1 cellular context compared by ENCODE assay signal in genomic region chr12:65822732-65823480, GRCh38.
TF ChIP-seq lines count a peak whose summit lies in the region.

No MANE protein-coding gene starts in this region.

TF ChIP-seq in HEK293, 187 proteins besides CTCF, POLR2A, EP300 and RAD21 (continued from another document and continues in another):
- TF ChIP-seq ZNF398 (tag by site-specific recombination; IDR thresholded peaks at IDR 0.05): no peak
- no peak for TF ChIP-seq ZFP3 (tag by site-specific recombination; IDR thresholded peaks at IDR 0.05; ENCODE audit: low read depth)
- no peak for TF ChIP-seq ZNF211 (tag by site-specific recombination; IDR thresholded peaks at IDR 0.05; ENCODE audit: low read depth)
- no peak for TF ChIP-seq ZNF350 (tag by site-specific recombination; IDR thresholded peaks at IDR 0.05)
- peak; percentile 83 for TF ChIP-seq ZBTB17 (tag by site-specific recombination; IDR thresholded peaks at IDR 0.05)
- no peak for TF ChIP-seq ZNF239 (tag by site-specific recombination; IDR thresholded peaks at IDR 0.05)
- peak; percentile 43; the same call in 1 of the 2 replicates for TF ChIP-seq ZNF341 (tag by site-specific recombination; IDR thresholded peaks at IDR 0.05; ENCODE audit: low read depth)
- TF ChIP-seq ZNF366 (tag by site-specific recombination; conservative IDR thresholded peaks at IDR 0.05): no peak; the same call in 1 of the 2 replicates
- no peak for TF ChIP-seq ZNF624 (tag by site-specific recombination; IDR thresholded peaks at IDR 0.05)
- TF ChIP-seq, protein P1, sequence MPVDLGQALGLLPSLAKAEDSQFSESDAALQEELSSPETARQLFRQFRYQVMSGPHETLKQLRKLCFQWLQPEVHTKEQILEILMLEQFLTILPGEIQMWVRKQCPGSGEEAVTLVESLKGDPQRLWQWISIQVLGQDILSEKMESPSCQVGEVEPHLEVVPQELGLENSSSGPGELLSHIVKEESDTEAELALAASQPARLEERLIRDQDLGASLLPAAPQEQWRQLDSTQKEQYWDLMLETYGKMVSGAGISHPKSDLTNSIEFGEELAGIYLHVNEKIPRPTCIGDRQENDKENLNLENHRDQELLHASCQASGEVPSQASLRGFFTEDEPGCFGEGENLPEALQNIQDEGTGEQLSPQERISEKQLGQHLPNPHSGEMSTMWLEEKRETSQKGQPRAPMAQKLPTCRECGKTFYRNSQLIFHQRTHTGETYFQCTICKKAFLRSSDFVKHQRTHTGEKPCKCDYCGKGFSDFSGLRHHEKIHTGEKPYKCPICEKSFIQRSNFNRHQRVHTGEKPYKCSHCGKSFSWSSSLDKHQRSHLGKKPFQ (tag by site-specific recombination; IDR thresholded peaks at IDR 0.05): no peak
- TF ChIP-seq IKZF3 (tag by site-specific recombination; IDR thresholded peaks at IDR 0.05): peak; percentile 59
- peak; percentile 92 for TF ChIP-seq ZBTB20 (tag by site-specific recombination; IDR thresholded peaks at IDR 0.05)
- TF ChIP-seq KLF17 (tag by site-specific recombination; IDR thresholded peaks at IDR 0.05): no peak
- no peak for TF ChIP-seq ZFP41 (tag by site-specific recombination; IDR thresholded peaks at IDR 0.05; ENCODE audit: borderline replicate concordance)
- TF ChIP-seq, protein P2, sequence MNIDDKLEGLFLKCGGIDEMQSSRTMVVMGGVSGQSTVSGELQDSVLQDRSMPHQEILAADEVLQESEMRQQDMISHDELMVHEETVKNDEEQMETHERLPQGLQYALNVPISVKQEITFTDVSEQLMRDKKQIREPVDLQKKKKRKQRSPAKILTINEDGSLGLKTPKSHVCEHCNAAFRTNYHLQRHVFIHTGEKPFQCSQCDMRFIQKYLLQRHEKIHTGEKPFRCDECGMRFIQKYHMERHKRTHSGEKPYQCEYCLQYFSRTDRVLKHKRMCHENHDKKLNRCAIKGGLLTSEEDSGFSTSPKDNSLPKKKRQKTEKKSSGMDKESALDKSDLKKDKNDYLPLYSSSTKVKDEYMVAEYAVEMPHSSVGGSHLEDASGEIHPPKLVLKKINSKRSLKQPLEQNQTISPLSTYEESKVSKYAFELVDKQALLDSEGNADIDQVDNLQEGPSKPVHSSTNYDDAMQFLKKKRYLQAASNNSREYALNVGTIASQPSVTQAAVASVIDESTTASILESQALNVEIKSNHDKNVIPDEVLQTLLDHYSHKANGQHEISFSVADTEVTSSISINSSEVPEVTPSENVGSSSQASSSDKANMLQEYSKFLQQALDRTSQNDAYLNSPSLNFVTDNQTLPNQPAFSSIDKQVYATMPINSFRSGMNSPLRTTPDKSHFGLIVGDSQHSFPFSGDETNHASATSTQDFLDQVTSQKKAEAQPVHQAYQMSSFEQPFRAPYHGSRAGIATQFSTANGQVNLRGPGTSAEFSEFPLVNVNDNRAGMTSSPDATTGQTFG (tag by site-specific recombination; IDR thresholded peaks at IDR 0.05; ENCODE audit: borderline replicate concordance): no peak
- TF ChIP-seq ZBTB8A (tag by site-specific recombination; IDR thresholded peaks at IDR 0.05): peak; percentile 90
- TF ChIP-seq SCRT2 (tag by site-specific recombination; IDR thresholded peaks at IDR 0.05): no peak
- TF ChIP-seq ZXDB (tag by site-specific recombination; IDR thresholded peaks at IDR 0.05): peak; percentile 65
- no peak for TF ChIP-seq ZBTB49 (tag by site-specific recombination; IDR thresholded peaks at IDR 0.05; ENCODE audit: low read depth)
- TF ChIP-seq SP2 (tag by site-specific recombination; IDR thresholded peaks at IDR 0.05): peak; percentile 83
- peak; percentile 55 for TF ChIP-seq PATZ1 (tag by site-specific recombination; IDR thresholded peaks at IDR 0.05)
- no peak for TF ChIP-seq ZNF248 (tag by site-specific recombination; IDR thresholded peaks at IDR 0.05)
- TF ChIP-seq, protein P3, sequence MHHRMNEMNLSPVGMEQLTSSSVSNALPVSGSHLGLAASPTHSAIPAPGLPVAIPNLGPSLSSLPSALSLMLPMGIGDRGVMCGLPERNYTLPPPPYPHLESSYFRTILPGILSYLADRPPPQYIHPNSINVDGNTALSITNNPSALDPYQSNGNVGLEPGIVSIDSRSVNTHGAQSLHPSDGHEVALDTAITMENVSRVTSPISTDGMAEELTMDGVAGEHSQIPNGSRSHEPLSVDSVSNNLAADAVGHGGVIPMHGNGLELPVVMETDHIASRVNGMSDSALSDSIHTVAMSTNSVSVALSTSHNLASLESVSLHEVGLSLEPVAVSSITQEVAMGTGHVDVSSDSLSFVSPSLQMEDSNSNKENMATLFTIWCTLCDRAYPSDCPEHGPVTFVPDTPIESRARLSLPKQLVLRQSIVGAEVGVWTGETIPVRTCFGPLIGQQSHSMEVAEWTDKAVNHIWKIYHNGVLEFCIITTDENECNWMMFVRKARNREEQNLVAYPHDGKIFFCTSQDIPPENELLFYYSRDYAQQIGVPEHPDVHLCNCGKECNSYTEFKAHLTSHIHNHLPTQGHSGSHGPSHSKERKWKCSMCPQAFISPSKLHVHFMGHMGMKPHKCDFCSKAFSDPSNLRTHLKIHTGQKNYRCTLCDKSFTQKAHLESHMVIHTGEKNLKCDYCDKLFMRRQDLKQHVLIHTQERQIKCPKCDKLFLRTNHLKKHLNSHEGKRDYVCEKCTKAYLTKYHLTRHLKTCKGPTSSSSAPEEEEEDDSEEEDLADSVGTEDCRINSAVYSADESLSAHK (tag by site-specific recombination; IDR thresholded peaks at IDR 0.05): no peak
- no peak for TF ChIP-seq MEIS1 (CRISPR knock-in tag; IDR thresholded peaks at IDR 0.05; ENCODE audit: borderline replicate concordance)
- TF ChIP-seq, protein P4, sequence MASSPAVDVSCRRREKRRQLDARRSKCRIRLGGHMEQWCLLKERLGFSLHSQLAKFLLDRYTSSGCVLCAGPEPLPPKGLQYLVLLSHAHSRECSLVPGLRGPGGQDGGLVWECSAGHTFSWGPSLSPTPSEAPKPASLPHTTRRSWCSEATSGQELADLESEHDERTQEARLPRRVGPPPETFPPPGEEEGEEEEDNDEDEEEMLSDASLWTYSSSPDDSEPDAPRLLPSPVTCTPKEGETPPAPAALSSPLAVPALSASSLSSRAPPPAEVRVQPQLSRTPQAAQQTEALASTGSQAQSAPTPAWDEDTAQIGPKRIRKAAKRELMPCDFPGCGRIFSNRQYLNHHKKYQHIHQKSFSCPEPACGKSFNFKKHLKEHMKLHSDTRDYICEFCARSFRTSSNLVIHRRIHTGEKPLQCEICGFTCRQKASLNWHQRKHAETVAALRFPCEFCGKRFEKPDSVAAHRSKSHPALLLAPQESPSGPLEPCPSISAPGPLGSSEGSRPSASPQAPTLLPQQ (tag by site-specific recombination; IDR thresholded peaks at IDR 0.05): peak; percentile 90
- 0 out of 2 replicates have a peak, but pooled peaks have one; percentile 0 for TF ChIP-seq ZNF664 (tag by site-specific recombination; IDR thresholded peaks at IDR 0.05)
- peak; percentile 67 for TF ChIP-seq ZNF660 (tag by site-specific recombination; IDR thresholded peaks at IDR 0.05)
- TF ChIP-seq ZBTB48 (tag by site-specific recombination; IDR thresholded peaks at IDR 0.05): peak; percentile 67; the same call in 1 of the 2 replicates
- no peak for TF ChIP-seq ZNF174 (tag by site-specific recombination; IDR thresholded peaks at IDR 0.05)
- TF ChIP-seq ZNF776 (tag by site-specific recombination; IDR thresholded peaks at IDR 0.05; ENCODE audit: borderline replicate concordance): no peak
- TF ChIP-seq, protein P5, sequence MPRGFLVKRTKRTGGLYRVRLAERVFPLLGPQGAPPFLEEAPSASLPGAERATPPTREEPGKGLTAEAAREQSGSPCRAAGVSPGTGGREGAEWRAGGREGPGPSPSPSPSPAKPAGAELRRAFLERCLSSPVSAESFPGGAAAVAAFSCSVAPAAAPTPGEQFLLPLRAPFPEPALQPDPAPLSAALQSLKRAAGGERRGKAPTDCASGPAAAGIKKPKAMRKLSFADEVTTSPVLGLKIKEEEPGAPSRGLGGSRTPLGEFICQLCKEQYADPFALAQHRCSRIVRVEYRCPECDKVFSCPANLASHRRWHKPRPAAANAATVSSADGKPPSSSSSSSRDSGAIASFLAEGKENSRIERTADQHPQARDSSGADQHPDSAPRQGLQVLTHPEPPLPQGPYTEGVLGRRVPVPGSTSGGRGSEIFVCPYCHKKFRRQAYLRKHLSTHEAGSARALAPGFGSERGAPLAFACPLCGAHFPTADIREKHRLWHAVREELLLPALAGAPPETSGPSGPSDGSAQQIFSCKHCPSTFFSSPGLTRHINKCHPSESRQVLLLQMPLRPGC (tag by site-specific recombination; IDR thresholded peaks at IDR 0.05): no peak
- TF ChIP-seq WT1 (tag by site-specific recombination; IDR thresholded peaks at IDR 0.05): no peak
- TF ChIP-seq ZNF433 (tag by site-specific recombination; IDR thresholded peaks at IDR 0.05; ENCODE audit: low read depth): no peak
- TF ChIP-seq OSR2 (tag by site-specific recombination; IDR thresholded peaks at IDR 0.05): no peak
- TF ChIP-seq ZNF530 (tag by site-specific recombination; IDR thresholded peaks at IDR 0.05; ENCODE audit: low read depth): no peak
- peak; percentile 79 for TF ChIP-seq FEZF1 (tag by site-specific recombination; IDR thresholded peaks at IDR 0.05)
- TF ChIP-seq ZNF16 (tag by site-specific recombination; IDR thresholded peaks at IDR 0.05; ENCODE audit: low read depth): no peak
- TF ChIP-seq ZNF561 (tag by site-specific recombination; IDR thresholded peaks at IDR 0.05; ENCODE audit: borderline replicate concordance): peak; percentile 92
- TF ChIP-seq ZBTB21 (tag by site-specific recombination; IDR thresholded peaks at IDR 0.05): no peak; the same call in 1 of the 2 replicates
- no peak for TF ChIP-seq ZNF114 (tag by site-specific recombination; IDR thresholded peaks at IDR 0.05)
- no peak for TF ChIP-seq ZNF214 (tag by site-specific recombination; IDR thresholded peaks at IDR 0.05; ENCODE audit: borderline replicate concordance)
- TF ChIP-seq ZNF335 (tag by site-specific recombination; conservative IDR thresholded peaks at IDR 0.05): no peak
- TF ChIP-seq ZNF2 (tag by site-specific recombination; IDR thresholded peaks at IDR 0.05): no peak
- TF ChIP-seq ZEB2 (tag by site-specific recombination; IDR thresholded peaks at IDR 0.05): peak; percentile 42; the same call in 1 of the 2 replicates
- TF ChIP-seq ZNF10 (tag by site-specific recombination; IDR thresholded peaks at IDR 0.05): peak; percentile 42; the same call in 1 of the 2 replicates
- TF ChIP-seq SP7 (tag by site-specific recombination; IDR thresholded peaks at IDR 0.05): peak; percentile 47; the same call in 1 of the 2 replicates
- peak; percentile 96 for TF ChIP-seq ZBTB44 (tag by site-specific recombination; IDR thresholded peaks at IDR 0.05)
